In the genomic region with DNA sequence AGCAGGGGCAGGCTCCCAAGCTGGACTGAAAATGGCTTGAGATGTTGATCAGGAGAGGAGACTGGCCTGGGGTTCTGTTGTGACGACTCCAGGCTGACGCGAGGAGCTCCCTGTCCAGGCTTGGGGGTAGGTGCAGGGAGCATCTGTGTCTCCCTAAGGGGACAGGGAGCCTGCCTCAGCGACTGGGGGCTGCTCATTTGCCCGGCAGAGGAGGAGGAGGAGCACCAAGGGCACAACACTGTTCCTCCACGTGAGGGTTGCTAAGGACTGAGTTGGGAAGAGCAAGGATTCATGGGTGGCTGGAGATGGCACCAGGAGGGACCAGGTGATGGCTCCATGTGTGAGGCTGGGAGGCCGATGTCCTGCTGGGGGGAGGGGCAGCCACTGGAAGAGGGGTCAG, we compare ENCODE assay signal across 17 cellular contexts. TPM values are rescaled to one million over a fixed set of nuclear protein-coding genes. Genes with fewer than 3 reads are reported as not detected.
DNase-seq lines count a peak whose midpoint lies in the region; ATAC-seq and TF ChIP-seq lines count a peak whose summit lies in the region.
"Had no signal": no experiment of that assay in that cellular context is flagged by ENCODE, and none has a peak within 500 bp of the region (broad histone marks: within the 10 kb centered on the region; RNA-seq: fewer than 3 reads in every experiment).

No MANE protein-coding gene starts in this region.

- H3K27ac Mint-ChIP-seq in brain, result peak overlapping the region in 3 of 5 experiments; percentile 20 to 91 (median 66)
- peak overlapping the region; percentile 74 for H3K27ac Mint-ChIP-seq in mesothelial cell of epicardium
- H3K27ac Mint-ChIP-seq: CD4-positive, alpha-beta T cell had no signal

- H3K36me3 ChIP-seq in right atrium auricular region, result no peaks in the 10 kb centered on the region
- H3K36me3 ChIP-seq: BE2C, HAP-1, Peyer's patch had no signal

- peaks cover 42% of the 10 kb centered on the region for H3K4me1 Mint-ChIP-seq in brain
- peaks cover 19% of the 10 kb centered on the region for H3K4me1 Mint-ChIP-seq in mesothelial cell of epicardium

- H3K4me3 Mint-ChIP-seq in brain (no peak overlapping the region), mesothelial cell of epicardium (no peak overlapping the region)
- H3K4me3 Mint-ChIP-seq: CD4-positive, alpha-beta T cell had no signal

- peaks cover 28% of the 10 kb centered on the region for H3K36me3 Mint-ChIP-seq in brain
- H3K36me3 Mint-ChIP-seq in mesothelial cell of epicardium, result peaks cover 13% of the 10 kb centered on the region

- TF ChIP-seq CTCF in right atrium auricular region (IDR thresholded peaks at IDR 0.05) (no peak), brain (conservative IDR thresholded peaks at IDR 0.05) (no peak), mesothelial cell of epicardium (IDR thresholded peaks at IDR 0.05; ENCODE audit: unreplicated experiment) (no peak)

- H3K9me3 ChIP-seq in right atrium auricular region, result no peaks in the 10 kb centered on the region
- H3K9me3 ChIP-seq: BE2C, Caco-2, HAP-1, Peyer's patch had no signal

- intact Hi-C loops in cardiac septum (cut with DNase I), result no loop called here
- intact Hi-C loops in sciatic nerve (cut with DNase I), result no loop called here

- H3K9me3 Mint-ChIP-seq in brain, result peaks cover 0 to 9% (median 4%) of the 10 kb centered on the region in 5 experiments
- H3K9me3 Mint-ChIP-seq in mesothelial cell of epicardium, result no peaks in the 10 kb centered on the region
- H3K9me3 Mint-ChIP-seq: CD4-positive, alpha-beta T cell had no signal

- ATAC-seq in sciatic nerve, result no peak

- peaks cover 3% of the 10 kb centered on the region for H3K27me3 Mint-ChIP-seq in brain
- no peaks in the 10 kb centered on the region for H3K27me3 Mint-ChIP-seq in mesothelial cell of epicardium (ENCODE audit: low read depth)
- H3K27me3 Mint-ChIP-seq: CD4-positive, alpha-beta T cell had no signal

- DNase-seq in cardiac septum (ENCODE audit: low spot score), result peak; percentile 46
- DNase-seq in right atrium auricular region (ENCODE audit: low spot score), result no peak
- no peak for DNase-seq in mesothelial cell of epicardium (ENCODE audit: low spot score in 2 of 2, unreplicated experiment in 2 of 2)
- DNase-seq in sciatic nerve (ENCODE audit: low spot score), result peak; percentile 19
- DNase-seq in activated naive CD4-positive, alpha-beta T cell treated with Interleukin-2 at 50 U/mL for 16 hours, result no peak
- no peak for DNase-seq in C1 segment of cervical spinal cord (lab: John Stamatoyannopoulos, UW)
- no peak for DNase-seq in stimulated activated naive CD4-positive, alpha-beta T cell (lab: John Stamatoyannopoulos, UW)
- DNase-seq: BE2C; Caco-2; CD4-positive, alpha-beta T cell; NCI-H1092 treated with DMSO at 0.1 percent for 48 hours; NCI-H146; NCI-H2081; Right ventricle myocardium superior had no signal

- no peaks in the 10 kb centered on the region for H3K27me3 ChIP-seq in right atrium auricular region
- H3K27me3 ChIP-seq: BE2C, Peyer's patch had no signal

- no peak overlapping the region for H3K4me3 ChIP-seq in right atrium auricular region
- H3K4me3 ChIP-seq: HAP-1, Peyer's patch had no signal

- H3K4me1 ChIP-seq in right atrium auricular region, result peaks cover 0 to 26% of the 10 kb centered on the region in 2 donors
- H3K4me1 ChIP-seq: BE2C, Caco-2, Peyer's patch had no signal

- H3K27ac ChIP-seq in right atrium auricular region, result no peak overlapping the region
- H3K27ac ChIP-seq: Peyer's patch had no signal

RNA-seq across cellular contexts. Expression of gene USP22, which starts 53.3 kb away (rescaled TPM):
- total RNA-seq in cardiac septum (200 TPM), right atrium auricular region (100 to 1,000 TPM; 151 to 179 TPM), mesothelial cell of epicardium (333 to 348 TPM (median 347 TPM) in 3 replicates), sciatic nerve (186 TPM)
- 199 TPM for polyA plus RNA-seq in brain (ENCODE audit: insufficient read depth, low read depth, low replicate concordance)

Comparison
In these comparisons a context has a peak if more than half of its experiments do, and no peak if none do; other contexts are left out.
1. DNase-seq: peak in cardiac septum (single experiment) and sciatic nerve (single experiment); none in right atrium auricular region (single experiment), mesothelial cell of epicardium (0 of 2), activated naive CD4-positive, alpha-beta T cell treated with Interleukin-2 at 50 U/mL for 16 hours (single experiment), C1 segment of cervical spinal cord (0 of 14) and stimulated activated naive CD4-positive, alpha-beta T cell (0 of 6).